Comparison of ENCODE assay signal across 10 cellular contexts in genomic region chr14:22520235-22520634, GRCh38.
A peak's percentile ranks its signal among the peaks of the same experiment; 100 is the strongest.
DNase-seq lines count a peak whose midpoint lies in the region; ATAC-seq and TF ChIP-seq lines count a peak whose summit lies in the region.
"Had no signal": no experiment of that assay in that cellular context is flagged by ENCODE, and none has a peak within 500 bp of the region (broad histone marks: within the 10 kb centered on the region; RNA-seq: fewer than 3 reads in every experiment).

No MANE protein-coding gene starts in this region.

- no peaks in the 10 kb centered on the region for H3K79me1 ChIP-seq in mesenchymal stem cell (replicated peaks; ENCODE audit: low read length, poor library complexity, severe bottlenecking)

- peaks cover 100% of the 10 kb centered on the region for H3K4me1 Mint-ChIP-seq in CD4-positive, alpha-beta T cell (ENCODE audit: low read depth)
- peaks cover 71 to 87% (median 82%) of the 10 kb centered on the region in 3 donors for H3K4me1 Mint-ChIP-seq in IgD-negative memory B cell

- H3K9me3 Mint-ChIP-seq in CD4-positive, alpha-beta T cell: no peaks in the 10 kb centered on the region
- no peaks in the 10 kb centered on the region for H3K9me3 Mint-ChIP-seq in IgD-negative memory B cell

- H4K91ac ChIP-seq in mesenchymal stem cell (ENCODE audit: low read length): no peak overlapping the region

- peak overlapping the region; percentile 99 for H3K27ac ChIP-seq in CD4-positive, alpha-beta T cell (ENCODE audit: low read depth, low read length)
- H3K27ac ChIP-seq in mesenchymal stem cell (ENCODE audit: low read length, poor library complexity, severe bottlenecking) (no peak overlapping the region), gastrocnemius medialis (no peak overlapping the region)

- H2AK5ac ChIP-seq in mesenchymal stem cell (ENCODE audit: low read length, severe bottlenecking): peak overlapping the region; percentile 31

- no peak overlapping the region for H3K4me2 ChIP-seq in mesenchymal stem cell (ENCODE audit: low read length, poor library complexity, severe bottlenecking)

- no peak for TF ChIP-seq CTCF in CD4-positive, alpha-beta T cell (IDR thresholded peaks at IDR 0.05)
- no peak for TF ChIP-seq CTCF in gastrocnemius medialis (IDR thresholded peaks at IDR 0.05 in 4 of 5, conservative IDR thresholded peaks at IDR 0.05 in 1 of 5)

- CTCF ChIA-PET in CD4-positive, alpha-beta T cell (lab: Charles Lee): interaction anchor here (2.9 to 4.1 kb wide), 2 partner anchors 36 to 50 kb away, joined by 9 to 24 read pairs; no protein-coding TSS in a partner anchor

- no peak overlapping the region for H3K4ac ChIP-seq in mesenchymal stem cell (ENCODE audit: low read depth in 1 of 2, low read length in 2 of 2)

- peaks cover 100% of the 10 kb centered on the region for H3K36me3 Mint-ChIP-seq in CD4-positive, alpha-beta T cell (ENCODE audit: low read depth)
- H3K36me3 Mint-ChIP-seq in IgD-negative memory B cell: no peaks in the 10 kb centered on the region

- no peak overlapping the region for H2BK15ac ChIP-seq in mesenchymal stem cell (ENCODE audit: low read depth, poor library complexity, severe bottlenecking)

- no peak for DNase-seq in CD4-positive, alpha-beta T cell
- peak; percentile 98 for DNase-seq in amniotic epithelial cell (ENCODE audit: low read depth)
- peak; percentile 73 for DNase-seq in mesenchymal stem cell
- no peak for DNase-seq in SKM-1 (lab: John Stamatoyannopoulos, UW; ENCODE audit: unreplicated experiment)
- no peak for DNase-seq in ACHN
- no peak for DNase-seq in gastrocnemius medialis
- DNase-seq: amniotic stem cell, KG1 had no signal

- 11% methylated on average over 4 of the region's 4 CpGs for WGBS in mesenchymal stem cell

- H3K4me1 ChIP-seq in mesenchymal stem cell (ENCODE audit: control insufficient read depth, insufficient read depth, low read depth, low read length) (no peaks in the 10 kb centered on the region), gastrocnemius medialis (no peaks in the 10 kb centered on the region)

- H3K27ac Mint-ChIP-seq in CD4-positive, alpha-beta T cell: peak overlapping the region; percentile 93
- H3K27ac Mint-ChIP-seq in IgD-negative memory B cell: peak overlapping the region; percentile 72 to 94 (median 91)

- peak overlapping the region in 1 of 2 experiments; percentile 33 for H3K4me3 ChIP-seq in mesenchymal stem cell (ENCODE audit: insufficient read depth in 1 of 2, low read depth in 1 of 2, low read length in 2 of 2)
- no peak overlapping the region for H3K4me3 ChIP-seq in gastrocnemius medialis

- H2BK5ac ChIP-seq in mesenchymal stem cell (ENCODE audit: low read depth, low read length, poor library complexity, severe bottlenecking): no peak overlapping the region

- H3K14ac ChIP-seq in mesenchymal stem cell (ENCODE audit: low read length in 2 of 2): no peak overlapping the region

- H2AFZ ChIP-seq in mesenchymal stem cell (ENCODE audit: low read depth, low read length): no peak overlapping the region

- POLR2A ChIA-PET in CD4-positive, alpha-beta T cell (lab: Charles Lee): interaction anchor here (0.6 to 29.1 kb wide), 11 partner anchors 9 to 797 kb away, joined by 3 to 613 read pairs (median 12); partner anchors contain the start of genes ACIN1 and C14orf119

- no peak overlapping the region for H2BK120ac ChIP-seq in mesenchymal stem cell (ENCODE audit: low read depth, low read length)

- no peak for ATAC-seq in CD4-positive, alpha-beta T cell (ENCODE audit: poor library complexity)
- ATAC-seq in HG03175 (IDR thresholded peaks at IDR 0.05; ENCODE audit: unreplicated experiment): no peak
- ATAC-seq in gastrocnemius medialis: no peak

- no peaks in the 10 kb centered on the region for H3K27me3 Mint-ChIP-seq in CD4-positive, alpha-beta T cell
- peaks cover 1% of the 10 kb centered on the region for H3K27me3 Mint-ChIP-seq in IgD-negative memory B cell

- in situ Hi-C loops in ACHN (cut with HindIII; ENCODE audit: low pct_ligation_motif_present, low pct_unique_long_range_greater_than_20kb, low sequenced_read_pairs) (no loop called here), gastrocnemius medialis (cut with MboI; ENCODE audit: low sequenced_read_pairs in 4 of 4) (no loop called here)

- intact Hi-C loops in CD4-positive, alpha-beta T cell (cut with DNase I, micrococcal nuclease): loop anchor here in 1 of 2 experiments (10.0 kb wide), 1 partner anchor 295 kb away; no protein-coding TSS in a partner anchor
- intact Hi-C loops in gastrocnemius medialis (cut with DNase I; ENCODE audit: low total_unique reads): no loop called here

- peak overlapping the region; percentile 23 for H3K9ac ChIP-seq in mesenchymal stem cell (ENCODE audit: low read length)

- no peaks in the 10 kb centered on the region for H3K27me3 ChIP-seq in CD4-positive, alpha-beta T cell (ENCODE audit: control insufficient read depth, insufficient read depth, low read length)
- H3K27me3 ChIP-seq in mesenchymal stem cell (ENCODE audit: control insufficient read depth in 1 of 2, insufficient read depth in 1 of 2, low read length in 2 of 2): peaks cover 0 to 10% of the 10 kb centered on the region in 2 experiments
- no peaks in the 10 kb centered on the region for H3K27me3 ChIP-seq in gastrocnemius medialis

- H3K36me3 ChIP-seq in mesenchymal stem cell (ENCODE audit: control insufficient read depth in 1 of 2, insufficient read depth in 2 of 2, low read depth in 1 of 2, low read length in 2 of 2): no peaks in the 10 kb centered on the region
- H3K36me3 ChIP-seq in gastrocnemius medialis: no peaks in the 10 kb centered on the region

- H4K8ac ChIP-seq in mesenchymal stem cell (ENCODE audit: low read length): no peak overlapping the region

- H3K9me3 ChIP-seq in CD4-positive, alpha-beta T cell (ENCODE audit: control insufficient read depth, low read length): no peaks in the 10 kb centered on the region
- no peaks in the 10 kb centered on the region for H3K9me3 ChIP-seq in mesenchymal stem cell (ENCODE audit: control insufficient read depth, low read length)
- no peaks in the 10 kb centered on the region for H3K9me3 ChIP-seq in gastrocnemius medialis

- no peak for TF ChIP-seq POLR2A in gastrocnemius medialis (IDR thresholded peaks at IDR 0.05)

- peak overlapping the region in 1 of 2 experiments; percentile 55 for H2BK12ac ChIP-seq in mesenchymal stem cell (ENCODE audit: low read length in 2 of 2)

- peak overlapping the region in 1 of 2 experiments; percentile 31 for H3K18ac ChIP-seq in mesenchymal stem cell (ENCODE audit: low read depth in 1 of 2, low read length in 2 of 2)

- peak overlapping the region; percentile 86 for H3K4me3 Mint-ChIP-seq in CD4-positive, alpha-beta T cell
- peak overlapping the region; percentile 30 to 87 (median 51) for H3K4me3 Mint-ChIP-seq in IgD-negative memory B cell

- H3K23ac ChIP-seq in mesenchymal stem cell (ENCODE audit: low read length in 2 of 2): no peak overlapping the region

Comparison
In these comparisons a context has a peak if more than half of its experiments do, and no peak if none do; other contexts are left out.
1. DNase-seq: peak in amniotic epithelial cell (single experiment) and mesenchymal stem cell (single experiment); none in CD4-positive, alpha-beta T cell (0 of 10), SKM-1 (single experiment), ACHN (single experiment) and gastrocnemius medialis (0 of 2).